ENCODE assay signal across 1 cellular context in the genomic region with DNA sequence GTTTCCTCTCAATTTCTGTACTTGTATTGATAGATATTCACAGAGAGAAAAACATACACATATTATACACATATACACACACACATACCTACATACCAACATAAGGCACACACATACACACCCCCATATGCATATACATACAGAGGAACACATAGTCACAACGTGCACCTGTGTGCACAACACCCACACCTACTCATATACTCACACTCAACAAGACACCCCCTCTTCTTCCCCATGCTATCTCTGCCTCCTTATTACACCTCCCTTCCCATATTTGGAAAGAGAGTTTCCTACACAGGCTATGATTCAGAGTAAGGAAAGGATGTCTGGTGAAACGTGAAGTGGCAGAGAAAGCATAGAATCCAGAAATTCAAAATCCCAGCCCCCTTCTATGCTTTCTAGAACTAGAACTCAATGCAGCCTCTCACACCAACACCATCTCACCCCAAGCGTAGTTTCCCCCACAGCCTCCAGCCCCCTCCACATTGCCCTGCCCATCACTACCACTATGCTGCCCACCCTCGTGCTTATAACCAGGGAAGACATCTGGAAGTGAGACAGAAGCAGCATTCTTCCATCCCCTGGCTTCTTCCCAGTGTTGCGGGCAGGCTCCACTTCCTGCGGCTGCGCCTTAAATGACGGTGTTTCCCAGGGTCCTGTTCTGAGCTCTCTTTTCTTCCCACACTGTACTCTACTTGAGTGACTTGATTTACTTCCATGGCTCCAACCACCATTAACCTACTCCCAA.
TF ChIP-seq lines count a peak whose summit lies in the region.

No MANE protein-coding gene starts in this region.

TF ChIP-seq in K562, 482 proteins besides CTCF, POLR2A, EP300 and RAD21:
- TF ChIP-seq ZNF778 (CRISPR knock-in tag; IDR thresholded peaks at IDR 0.05), result no peak
- no peak for TF ChIP-seq ESRRA (IDR thresholded peaks at IDR 0.05; ENCODE audit: borderline replicate concordance, low read depth)
- no peak for TF ChIP-seq CBX5 (IDR thresholded peaks at IDR 0.05; ENCODE audit: borderline replicate concordance, low read depth)
- TF ChIP-seq SMARCA5 (IDR thresholded peaks at IDR 0.05), result no peak
- TF ChIP-seq SNRNP70 (optimal IDR thresholded peaks at IDR 0.05; ENCODE audit: low read depth, low read length), result no peak
- TF ChIP-seq LCOR (CRISPR knock-in tag; IDR thresholded peaks at IDR 0.05), result no peak
- no peak for TF ChIP-seq NR2C2 (CRISPR knock-in tag; IDR thresholded peaks at IDR 0.05)
- no peak for TF ChIP-seq NR2C2 (tag; IDR thresholded peaks at IDR 0.05)
- no peak for TF ChIP-seq YBX1 (IDR thresholded peaks at IDR 0.05)
- TF ChIP-seq CXXC5 (CRISPR knock-in tag; IDR thresholded peaks at IDR 0.05), result no peak
- no peak for TF ChIP-seq ADNP (tag; IDR thresholded peaks at IDR 0.05)
- TF ChIP-seq KAT7 (CRISPR knock-in tag; IDR thresholded peaks at IDR 0.05; ENCODE audit: borderline replicate concordance), result no peak
- TF ChIP-seq, protein P1, sequence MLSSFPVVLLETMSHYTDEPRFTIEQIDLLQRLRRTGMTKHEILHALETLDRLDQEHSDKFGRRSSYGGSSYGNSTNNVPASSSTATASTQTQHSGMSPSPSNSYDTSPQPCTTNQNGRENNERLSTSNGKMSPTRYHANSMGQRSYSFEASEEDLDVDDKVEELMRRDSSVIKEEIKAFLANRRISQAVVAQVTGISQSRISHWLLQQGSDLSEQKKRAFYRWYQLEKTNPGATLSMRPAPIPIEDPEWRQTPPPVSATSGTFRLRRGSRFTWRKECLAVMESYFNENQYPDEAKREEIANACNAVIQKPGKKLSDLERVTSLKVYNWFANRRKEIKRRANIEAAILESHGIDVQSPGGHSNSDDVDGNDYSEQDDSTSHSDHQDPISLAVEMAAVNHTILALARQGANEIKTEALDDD (IDR thresholded peaks at IDR 0.05), result no peak
- no peak for TF ChIP-seq SPI1 (IDR thresholded peaks at IDR 0.05; ENCODE audit: borderline replicate concordance, low read depth, low read length)
- TF ChIP-seq, protein P2, sequence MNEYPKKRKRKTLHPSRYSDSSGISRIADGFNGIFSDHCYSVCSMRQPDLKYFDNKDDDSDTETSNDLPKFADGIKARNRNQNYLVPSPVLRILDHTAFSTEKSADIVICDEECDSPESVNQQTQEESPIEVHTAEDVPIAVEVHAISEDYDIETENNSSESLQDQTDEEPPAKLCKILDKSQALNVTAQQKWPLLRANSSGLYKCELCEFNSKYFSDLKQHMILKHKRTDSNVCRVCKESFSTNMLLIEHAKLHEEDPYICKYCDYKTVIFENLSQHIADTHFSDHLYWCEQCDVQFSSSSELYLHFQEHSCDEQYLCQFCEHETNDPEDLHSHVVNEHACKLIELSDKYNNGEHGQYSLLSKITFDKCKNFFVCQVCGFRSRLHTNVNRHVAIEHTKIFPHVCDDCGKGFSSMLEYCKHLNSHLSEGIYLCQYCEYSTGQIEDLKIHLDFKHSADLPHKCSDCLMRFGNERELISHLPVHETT (CRISPR knock-in tag; conservative IDR thresholded peaks at IDR 0.05 in 1 of 2, IDR thresholded peaks at IDR 0.05 in 1 of 2), result no peak
- no peak for TF ChIP-seq HNRNPUL1 (IDR thresholded peaks at IDR 0.05; ENCODE audit: low read length)
- no peak for TF ChIP-seq ZNF316 (IDR thresholded peaks at IDR 0.05)
